8 cellular contexts compared by ENCODE assay signal in genomic region chr19:23273594-23274412, GRCh38. TPM values are rescaled to one million over a fixed set of nuclear protein-coding genes. Genes with fewer than 3 reads are reported as not detected.
A peak's percentile ranks its signal among the peaks of the same experiment; 100 is the strongest.
DNase-seq lines count a peak whose midpoint lies in the region; ATAC-seq and TF ChIP-seq lines count a peak whose summit lies in the region.

No MANE protein-coding gene starts in this region.

- TF ChIP-seq CTCF in omental fat pad (IDR thresholded peaks at IDR 0.05) (no peak), thoracic aorta (IDR thresholded peaks at IDR 0.05) (no peak)

- H3K4me1 ChIP-seq in thoracic aorta (ENCODE audit: control insufficient read depth in 1 of 2, low read depth in 2 of 2) = peaks cover 3 to 17% of the 10 kb centered on the region in 2 donors

- peaks cover 0 to 7% of the 10 kb centered on the region in 2 donors for H3K9me3 Mint-ChIP-seq in activated naive CD4-positive, alpha-beta T cell treated with anti-CD3 and anti-CD28 coated beads, Interleukin-2, amount 50 U/mL, for 72 hours

- H3K36me3 ChIP-seq in H7 (replicated peaks; ENCODE audit: control insufficient read depth, insufficient read depth, low read length) (peaks cover 3% of the 10 kb centered on the region; the same call in 1 of the 2 replicates), MG63 (no peaks in the 10 kb centered on the region), thoracic aorta (peaks cover 4% of the 10 kb centered on the region)

- peaks cover 12 to 35% of the 10 kb centered on the region in 2 donors for H3K36me3 Mint-ChIP-seq in activated naive CD4-positive, alpha-beta T cell treated with anti-CD3 and anti-CD28 coated beads, Interleukin-2, amount 50 U/mL, for 72 hours

- peak overlapping the region; percentile 92 to 95 for H3K27ac Mint-ChIP-seq in activated naive CD4-positive, alpha-beta T cell treated with anti-CD3 and anti-CD28 coated beads, Interleukin-2, amount 50 U/mL, for 72 hours

- H3K27ac ChIP-seq in thoracic aorta = peak overlapping the region; percentile 81 to 90

- H3K27me3 ChIP-seq in H7 (ENCODE audit: control insufficient read depth, insufficient read depth, low read length) = no peaks in the 10 kb centered on the region
- no peaks in the 10 kb centered on the region for H3K27me3 ChIP-seq in MG63
- no peaks in the 10 kb centered on the region for H3K27me3 ChIP-seq in thoracic aorta (replicated peaks; ENCODE audit: insufficient read depth)

- DNase-seq in ELF-1 (ENCODE audit: low read depth, low spot score) (peak; percentile 98), H7 (peak; percentile 93), MG63 (peak; percentile 76), SK-N-DZ (ENCODE audit: low spot score) (peak; percentile 94), glomerular visceral epithelial cell (ENCODE audit: extremely low spot score) (peak; percentile 88), omental fat pad (ENCODE audit: low spot score) (peak; percentile 83), thoracic aorta (ENCODE audit: low spot score) (peak; percentile 74)
- DNase-seq in activated naive CD4-positive, alpha-beta T cell treated with anti-CD3 and anti-CD28 coated beads, Interleukin-2, amount 50 U/mL, for 72 hours (ENCODE audit: low spot score in 2 of 2) = peak; percentile 87 to 89

- ATAC-seq in activated naive CD4-positive, alpha-beta T cell treated with anti-CD3 and anti-CD28 coated beads, Interleukin-2, amount 50 U/mL, for 72 hours = peak; percentile 100
- ATAC-seq in omental fat pad (ENCODE audit: low FRiP score) (peak; percentile 99), thoracic aorta (ENCODE audit: insufficient number of reproducible peaks, low FRiP score, low read depth) (peak; percentile 96)

- H3K9me3 ChIP-seq in MG63 = no peaks in the 10 kb centered on the region
- no peaks in the 10 kb centered on the region for H3K9me3 ChIP-seq in thoracic aorta

- H3K4me3 ChIP-seq in H7 (ENCODE audit: insufficient read depth, low read depth, low read length) = peak overlapping the region; percentile 95
- H3K4me3 ChIP-seq in MG63 = peak overlapping the region; percentile 69
- H3K4me3 ChIP-seq in thoracic aorta = peak overlapping the region; percentile 91

RNA-seq across cellular contexts. Expression of gene ZNF724, which starts 23.6 kb away (rescaled TPM):
- 34.8 and 46.8 TPM in 2 replicates for total RNA-seq in H7 (2014; rRNA removed; shearing (Covaris generic))
- 0.82 and 0.84 TPM in 2 replicates for total RNA-seq in MG63 (2014; rRNA removed; shearing (Covaris generic); ENCODE audit: low replicate concordance)
- polyA plus RNA-seq in SK-N-DZ (2014; cell fraction: cytosol; rRNA removed) = 11.6 and 13.2 TPM in 2 replicates
- polyA plus RNA-seq in SK-N-DZ (2014; cell fraction: nucleus; rRNA removed) = 5.0 and 5.2 TPM in 2 replicates
- total RNA-seq in activated naive CD4-positive, alpha-beta T cell treated with anti-CD3 and anti-CD28 coated beads, Interleukin-2, amount 50 U/mL, for 72 hours = 10 to 100 TPM; 13.4 to 20.4 TPM
- total RNA-seq in omental fat pad (1 to 10 TPM; 1.3 to 4.9 (median 3.1) TPM), thoracic aorta (under 1 TPM in 1 of 2 donors, not detected in 1; 0.27 TPM)

Comparison
In these comparisons a context has a peak if more than half of its experiments do, and no peak if none do; other contexts are left out.
1. Peak in every context shown above with its lines: DNase-seq, ATAC-seq, H3K4me3 ChIP-seq and H3K27ac ChIP-seq.